ENCODE assay signal across 22 cellular contexts in the genomic region with DNA sequence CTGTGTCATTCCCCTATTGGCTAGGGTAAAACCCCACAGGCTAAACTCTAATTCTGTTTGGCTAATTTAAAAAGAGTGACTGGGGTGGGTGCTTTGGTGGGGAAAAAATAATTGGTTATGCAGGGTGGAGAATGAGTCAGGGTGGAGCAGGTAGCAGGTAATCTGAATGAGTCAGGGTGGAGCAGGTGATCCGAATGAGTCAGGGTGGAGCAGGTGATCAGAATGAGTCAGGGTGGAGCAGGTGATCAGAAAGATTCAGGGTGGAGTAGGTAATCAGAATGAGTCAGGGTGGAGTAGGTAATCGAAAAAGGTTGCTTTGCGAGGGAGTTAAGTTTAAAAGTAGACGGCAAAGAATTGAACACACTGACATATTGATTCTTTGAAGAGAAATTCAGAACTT.
"Had no signal": no experiment of that assay in that cellular context is flagged by ENCODE, and none has a peak within 500 bp of the region (broad histone marks: within the 10 kb centered on the region; RNA-seq: fewer than 3 reads in every experiment).

No MANE protein-coding gene starts in this region.

- H3K4me1 ChIP-seq: ascending aorta, esophagus muscularis mucosa, gastrocnemius medialis had no signal

- H3K27me3 ChIP-seq: ascending aorta, brain microvascular endothelial cell, dorsolateral prefrontal cortex, esophagus muscularis mucosa, gastrocnemius medialis had no signal

- H3K4me3 ChIP-seq: ascending aorta, dorsolateral prefrontal cortex, esophagus muscularis mucosa, gastrocnemius medialis, mucosa of descending colon had no signal

- H3K27ac ChIP-seq: ascending aorta, brain microvascular endothelial cell, dorsolateral prefrontal cortex, esophagus muscularis mucosa, gastrocnemius medialis, WERI-Rb-1 had no signal

- H3K9me3 ChIP-seq: ascending aorta, esophagus muscularis mucosa, gastrocnemius medialis, mucosa of descending colon had no signal

- DNase-seq: activated CD4-positive, alpha-beta T cell treated with anti-CD3 and anti-CD28 coated beads, Interleukin-2, amount 10 ng/mL, durations not matched to agents 7 days and 5 days; activated CD4-positive, CD25-positive, alpha-beta regulatory T cell treated with anti-CD3 and anti-CD28 coated beads, Interleukin-2, amount 50 U/mL, for 72 hours; activated CD8-positive, alpha-beta memory T cell treated with anti-CD3 and anti-CD28 coated beads, Interleukin-2, amount 10 ng/mL, durations not matched to agents 7 days and 5 days; activated CD8-positive, alpha-beta T cell treated with anti-CD3 and anti-CD28 coated beads for 36 hours; activated gamma-delta T cell treated with Interleukin-2 at 50 U/mL for 16 hours; activated T-cell treated with anti-CD3 and anti-CD28 coated beads for 4 hours; brain microvascular endothelial cell; central memory CD4-positive, alpha-beta T cell; dorsolateral prefrontal cortex; effector memory CD8-positive, alpha-beta T cell; gastrocnemius medialis; hypothalamus; left ventricle myocardium superior; mesenchymal stem cell; mucosa of descending colon; occipital lobe; stimulated activated CD4-positive, alpha-beta T cell treated with anti-CD3 and anti-CD28 coated beads, Interleukin-2, amount 100 ng/mL, for 48 hours; stimulated activated CD8-positive, alpha-beta memory T cell treated with anti-CD3 and anti-CD28 coated beads, Interleukin-4, amount 100 ng/mL, for 48 hours; stimulated activated naive B cell treated with anti-CD40 and anti-IgM and Interleukin-4, amounts not matched to agents 10 μg/mL and 1 μg/mL and 100 μg/mL, for 72 hours; WERI-Rb-1 had no signal

- H3K36me3 ChIP-seq: ascending aorta, brain microvascular endothelial cell, esophagus muscularis mucosa, gastrocnemius medialis, WERI-Rb-1 had no signal
